In genomic region chr9:115106001-115106400, GRCh38 we compare ENCODE assay signal across 14 cellular contexts. TPM values are rescaled to one million over a fixed set of nuclear protein-coding genes. Genes with fewer than 3 reads are reported as not detected.
DNase-seq lines count a peak whose midpoint lies in the region; ATAC-seq and TF ChIP-seq lines count a peak whose summit lies in the region.
"Had no signal": no experiment of that assay in that cellular context is flagged by ENCODE, and none has a peak within 500 bp of the region (broad histone marks: within the 10 kb centered on the region; RNA-seq: fewer than 3 reads in every experiment).

No MANE protein-coding gene starts in this region.

- no peak for TF ChIP-seq POLR2A in prostate gland (IDR thresholded peaks at IDR 0.05)

- H3K4me3 ChIP-seq in RWPE2 (ENCODE audit: severe bottlenecking) (no peak overlapping the region), prostate gland (no peak overlapping the region), H7 (ENCODE audit: insufficient read depth, low read depth, low read length) (no peak overlapping the region)

- WGBS in prostate gland: 38% methylated on average over 1 of the region's 1 CpG

- H3K27me3 ChIP-seq in RWPE2 (ENCODE audit: insufficient read depth, poor library complexity, severe bottlenecking) (no peaks in the 10 kb centered on the region), prostate gland (replicated peaks; ENCODE audit: insufficient read depth) (no peaks in the 10 kb centered on the region), H7 (ENCODE audit: control insufficient read depth, insufficient read depth, low read length) (no peaks in the 10 kb centered on the region)

- H3K27ac Mint-ChIP-seq in activated CD8-positive, alpha-beta T cell treated with anti-CD3 and anti-CD28 coated beads for 36 hours: no peak overlapping the region
- H3K27ac Mint-ChIP-seq: activated CD8-positive, alpha-beta memory T cell treated with anti-CD3 and anti-CD28 coated beads, Interleukin-2, amount 10 ng/mL, durations not matched to agents 7 days and 5 days; activated naive CD4-positive, alpha-beta T cell treated with anti-CD3 and anti-CD28 coated beads, Interleukin-2, amount 50 U/mL, for 72 hours; IgD-negative memory B cell had no signal

- TF ChIP-seq CTCF in RWPE2 (IDR thresholded peaks at IDR 0.05; ENCODE audit: poor library complexity, severe bottlenecking) (no peak), prostate gland (IDR thresholded peaks at IDR 0.05) (no peak)
- no peak for TF ChIP-seq CTCF in activated CD8-positive, alpha-beta T cell treated with anti-CD3 and anti-CD28 coated beads for 36 hours (IDR thresholded peaks at IDR 0.05)

- peak overlapping the region; percentile 94 for H3K27ac ChIP-seq in RWPE2 (ENCODE audit: poor library complexity, severe bottlenecking)
- peak overlapping the region in 1 of 2 donors; percentile 41 for H3K27ac ChIP-seq in prostate gland

- peak; percentile 19 for DNase-seq in ELR (ENCODE audit: low read depth)
- no peak for DNase-seq in RWPE2 (ENCODE audit: low spot score)
- peak; percentile 81 for DNase-seq in fibroblast of gingiva (ENCODE audit: low read depth)
- peak; percentile 11 for DNase-seq in prostate gland (ENCODE audit: low spot score)
- DNase-seq in activated CD4-positive, alpha-beta T cell treated with anti-CD3 and anti-CD28 coated beads for 4 hours: no peak
- no peak for DNase-seq in H7
- no peak for DNase-seq in activated CD8-positive, alpha-beta T cell treated with anti-CD3 and anti-CD28 coated beads for 36 hours
- DNase-seq: activated CD8-positive, alpha-beta memory T cell treated with anti-CD3 and anti-CD28 coated beads, Interleukin-2, amount 10 ng/mL, durations not matched to agents 7 days and 5 days; cerebellar nuclear complex; SIG-M5; trophoblast cell had no signal

- H3K9me3 Mint-ChIP-seq in activated CD8-positive, alpha-beta T cell treated with anti-CD3 and anti-CD28 coated beads for 36 hours: no peaks in the 10 kb centered on the region
- H3K9me3 Mint-ChIP-seq: activated naive CD4-positive, alpha-beta T cell treated with anti-CD3 and anti-CD28 coated beads, Interleukin-2, amount 50 U/mL, for 72 hours had no signal

- H3K27me3 Mint-ChIP-seq in activated CD8-positive, alpha-beta T cell treated with anti-CD3 and anti-CD28 coated beads for 36 hours: peaks cover 18% of the 10 kb centered on the region
- H3K27me3 Mint-ChIP-seq: IgD-negative memory B cell had no signal

- peak; percentile 66 for ATAC-seq in RWPE2 (ENCODE audit: low read depth)
- ATAC-seq in GM21737 (IDR thresholded peaks at IDR 0.05; ENCODE audit: unreplicated experiment): no peak
- no peak for ATAC-seq in activated CD8-positive, alpha-beta T cell treated with anti-CD3 and anti-CD28 coated beads for 36 hours
- ATAC-seq: activated CD8-positive, alpha-beta memory T cell treated with anti-CD3 and anti-CD28 coated beads, Interleukin-2, amount 10 ng/mL, durations not matched to agents 7 days and 5 days; activated naive CD4-positive, alpha-beta T cell treated with anti-CD3 and anti-CD28 coated beads, Interleukin-2, amount 50 U/mL, for 72 hours had no signal

- peaks cover 8% of the 10 kb centered on the region for H3K4me1 Mint-ChIP-seq in activated CD8-positive, alpha-beta T cell treated with anti-CD3 and anti-CD28 coated beads for 36 hours (ENCODE audit: low read depth)

- POLR2A ChIA-PET in activated CD8-positive, alpha-beta T cell treated with anti-CD3 and anti-CD28 coated beads for 36 hours (lab: Charles Lee): no interaction called here

- no peaks in the 10 kb centered on the region for H3K36me3 ChIP-seq in RWPE2 (ENCODE audit: low read depth)
- H3K36me3 ChIP-seq in prostate gland: no peaks in the 10 kb centered on the region
- no peaks in the 10 kb centered on the region; the same call in 1 of the 2 replicates for H3K36me3 ChIP-seq in H7 (replicated peaks; ENCODE audit: control insufficient read depth, insufficient read depth, low read length)

- no peaks in the 10 kb centered on the region for H3K36me3 Mint-ChIP-seq in activated CD8-positive, alpha-beta T cell treated with anti-CD3 and anti-CD28 coated beads for 36 hours (ENCODE audit: low read depth)
- H3K36me3 Mint-ChIP-seq: activated CD8-positive, alpha-beta memory T cell treated with anti-CD3 and anti-CD28 coated beads, Interleukin-2, amount 10 ng/mL, durations not matched to agents 7 days and 5 days; activated naive CD4-positive, alpha-beta T cell treated with anti-CD3 and anti-CD28 coated beads, Interleukin-2, amount 50 U/mL, for 72 hours; IgD-negative memory B cell had no signal

- intact Hi-C loops in prostate gland (cut with DNase I): no loop called here
- intact Hi-C loops in activated CD8-positive, alpha-beta T cell treated with anti-CD3 and anti-CD28 coated beads for 36 hours (cut with micrococcal nuclease): no loop called here

- H3K4me1 ChIP-seq in RWPE2 (ENCODE audit: insufficient read depth, poor library complexity, severe bottlenecking): peaks cover 36% of the 10 kb centered on the region
- no peaks in the 10 kb centered on the region for H3K4me1 ChIP-seq in prostate gland (replicated peaks)

- no peak overlapping the region for H3K4me3 Mint-ChIP-seq in activated CD8-positive, alpha-beta T cell treated with anti-CD3 and anti-CD28 coated beads for 36 hours
- H3K4me3 Mint-ChIP-seq: activated CD8-positive, alpha-beta memory T cell treated with anti-CD3 and anti-CD28 coated beads, Interleukin-2, amount 10 ng/mL, durations not matched to agents 7 days and 5 days; IgD-negative memory B cell had no signal

- no peaks in the 10 kb centered on the region for H3K9me3 ChIP-seq in RWPE2 (ENCODE audit: severe bottlenecking)
- no peaks in the 10 kb centered on the region for H3K9me3 ChIP-seq in prostate gland

- CTCF ChIA-PET in activated CD8-positive, alpha-beta T cell treated with anti-CD3 and anti-CD28 coated beads for 36 hours (lab: Charles Lee): no interaction called here

RNA-seq across cellular contexts. Expression of gene TNC, which starts 12.0 kb away (rescaled TPM):
- total RNA-seq in prostate gland: 10 to 100 TPM; 35.4 to 92.5 TPM
- total RNA-seq in H7 (2014; rRNA removed; shearing (Covaris generic)): 69.1 and 81.9 TPM in 2 replicates
- under 1 TPM; 0.05 to 0.22 TPM for total RNA-seq in activated CD8-positive, alpha-beta T cell treated with anti-CD3 and anti-CD28 coated beads for 36 hours
- total RNA-seq: activated naive CD4-positive, alpha-beta T cell treated with anti-CD3 and anti-CD28 coated beads, Interleukin-2, amount 50 U/mL, for 72 hours had no signal

Comparison
In these comparisons a context has a peak if more than half of its experiments do, and no peak if none do; other contexts are left out.
1. DNase-seq: peak in ELR (single experiment), fibroblast of gingiva (single experiment) and prostate gland (single experiment); none in RWPE2 (single experiment), activated CD4-positive, alpha-beta T cell treated with anti-CD3 and anti-CD28 coated beads for 4 hours (0 of 2), H7 (single experiment) and activated CD8-positive, alpha-beta T cell treated with anti-CD3 and anti-CD28 coated beads for 36 hours (single experiment).
2. RNA of gene TNC, which starts 12.0 kb away (total RNA-seq): 35.4 to 92.5 TPM in prostate gland and 69.1 to 81.9 TPM in H7; 0.05 to 0.22 TPM in activated CD8-positive, alpha-beta T cell treated with anti-CD3 and anti-CD28 coated beads for 36 hours; every median in the first group is over 10 times any median in the second.